Comparison of ENCODE assay signal across 16 cellular contexts in the genomic region with DNA sequence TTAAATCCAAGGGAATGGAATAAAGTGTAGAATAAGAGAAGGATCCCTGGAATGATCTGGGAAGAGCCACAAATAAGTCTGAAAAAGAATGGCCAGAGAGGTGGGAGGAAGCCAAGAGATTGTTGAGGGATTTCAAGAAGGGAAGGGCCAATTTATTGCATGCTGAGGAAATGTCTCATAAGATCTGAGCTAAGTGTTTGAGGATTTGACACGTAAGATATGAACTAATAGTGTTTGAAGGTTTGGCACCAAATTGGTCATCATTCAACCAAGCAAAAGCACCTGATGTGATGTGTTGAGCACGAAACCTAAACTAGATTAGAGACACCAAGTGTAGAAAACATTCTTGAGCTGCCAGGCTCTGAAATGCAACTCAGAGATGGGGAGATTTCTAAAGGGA.
DNase-seq lines count a peak whose midpoint lies in the region; ATAC-seq, FAIRE-seq and TF ChIP-seq lines count a peak whose summit lies in the region.
"Had no signal": no experiment of that assay in that cellular context is flagged by ENCODE, and none has a peak within 500 bp of the region (broad histone marks: within the 10 kb centered on the region; RNA-seq: fewer than 3 reads in every experiment).

No MANE protein-coding gene starts in this region.

- H3K4me3 ChIP-seq in MG63, result no peak overlapping the region
- H3K4me3 ChIP-seq in right cardiac atrium (ENCODE audit: low read length), result no peak overlapping the region
- H3K4me3 ChIP-seq: ascending aorta, coronary artery, suprapubic skin had no signal

- no peaks in the 10 kb centered on the region for H3K36me3 ChIP-seq in MG63
- H3K36me3 ChIP-seq: ascending aorta, suprapubic skin had no signal

- no peak overlapping the region for H3K27ac ChIP-seq in right cardiac atrium (ENCODE audit: low read length)
- H3K27ac ChIP-seq: ascending aorta, coronary artery, suprapubic skin had no signal

- no peak for TF ChIP-seq POLR2A in GM12892 (IDR thresholded peaks at IDR 0.05; ENCODE audit: low read depth, low read length)

- intact Hi-C loops in posterior cingulate gyrus (cut with DNase I) (no loop called here), right cardiac atrium (cut with DNase I) (no loop called here)

- peak; percentile 44 for FAIRE-seq in GM12892 (lab: Jason Lieb, UNC)

- H3K9me3 ChIP-seq in MG63 (no peaks in the 10 kb centered on the region), right cardiac atrium (ENCODE audit: control insufficient read depth, low read length) (no peaks in the 10 kb centered on the region)
- H3K9me3 ChIP-seq: ascending aorta, suprapubic skin had no signal

- DNase-seq in GM12892 (ENCODE audit: insufficient read length), result no peak
- DNase-seq in NOMO-1 treated with dmso at 0.1 percent for 144 hours (lab: John Stamatoyannopoulos, UW; ENCODE audit: unreplicated experiment), result no peak
- no peak for DNase-seq in posterior cingulate gyrus
- no peak for DNase-seq in MG63
- no peak for DNase-seq in right cardiac atrium
- DNase-seq: activated CD4-positive, alpha-beta T cell treated with anti-CD3 and anti-CD28 coated beads, Interleukin-2, amount 50 U/mL, for 1 hour; HFFc6; NCI-H2107; NK-92 treated with Interleukin-12 subunit alpha and Interleukin-12 subunit beta, amount 100 ng/mL, for 24 hours; stimulated activated CD4-positive, alpha-beta T cell treated with anti-CD3 and anti-CD28 coated beads, Interleukin-12 subunit alpha, Interleukin-12 subunit beta, amount 100 ng/mL, for 4 hours had no signal

- WGBS in right cardiac atrium, result 63% methylated on average over 2 of the region's 2 CpGs

- ATAC-seq in GM19351 (IDR thresholded peaks at IDR 0.05; ENCODE audit: unreplicated experiment) (peak; percentile 88), HG02642 (IDR thresholded peaks at IDR 0.05; ENCODE audit: poor library complexity, unreplicated experiment) (peak; percentile 54), HG03342 (IDR thresholded peaks at IDR 0.05; ENCODE audit: unreplicated experiment) (peak; percentile 75), right cardiac atrium (no peak)

- H3K27me3 ChIP-seq in MG63, result no peaks in the 10 kb centered on the region
- no peaks in the 10 kb centered on the region for H3K27me3 ChIP-seq in right cardiac atrium (ENCODE audit: control insufficient read depth, insufficient read depth)
- H3K27me3 ChIP-seq: ascending aorta, suprapubic skin had no signal

- no peaks in the 10 kb centered on the region for H3K4me1 ChIP-seq in right cardiac atrium (ENCODE audit: control insufficient read depth, insufficient read depth, low read length)
- H3K4me1 ChIP-seq: ascending aorta, suprapubic skin had no signal

Comparison
In these comparisons a context has a peak if more than half of its experiments do, and no peak if none do; other contexts are left out.
1. ATAC-seq: peak in GM19351 (single experiment), HG02642 (single experiment) and HG03342 (single experiment); none in right cardiac atrium (0 of 2).